ENCODE assay signal across 8 cellular contexts in the genomic region with DNA sequence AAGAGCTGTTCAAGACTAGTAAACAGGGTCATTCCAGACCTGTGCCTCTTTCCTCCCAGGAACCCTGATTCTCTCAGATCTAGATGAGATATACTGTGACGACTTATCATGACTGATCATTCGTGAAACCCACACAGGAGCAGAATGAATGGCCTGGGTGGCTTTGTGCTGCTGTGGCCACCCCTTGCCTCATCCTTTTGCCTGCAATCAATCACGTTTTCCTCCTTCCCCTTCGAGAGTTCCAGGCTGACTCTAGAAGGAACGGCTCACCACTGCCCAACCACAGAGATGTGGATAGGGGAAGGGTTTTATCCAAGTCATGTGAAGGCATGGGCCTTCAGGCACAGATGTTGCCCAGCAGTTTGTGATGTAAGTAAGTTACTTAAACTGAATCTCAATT. TPM values are rescaled to one million over a fixed set of nuclear protein-coding genes. Genes with fewer than 3 reads are reported as not detected.
A peak's percentile ranks its signal among the peaks of the same experiment; 100 is the strongest.
DNase-seq lines count a peak whose midpoint lies in the region; ATAC-seq and TF ChIP-seq lines count a peak whose summit lies in the region.
"Had no signal": no experiment of that assay in that cellular context is flagged by ENCODE, and none has a peak within 500 bp of the region (broad histone marks: within the 10 kb centered on the region; RNA-seq: fewer than 3 reads in every experiment).

No MANE protein-coding gene starts in this region.

- H3K27me3 ChIP-seq in muscle layer of colon (ENCODE audit: control insufficient read depth in 1 of 2, insufficient read depth in 2 of 2, low read length in 2 of 2) (no peaks in the 10 kb centered on the region), uterus (no peaks in the 10 kb centered on the region), HAP-1 (ENCODE audit: low read depth) (no peaks in the 10 kb centered on the region)
- H3K27me3 ChIP-seq: SJSA1 had no signal

- H3K9me3 Mint-ChIP-seq in activated naive CD4-positive, alpha-beta T cell treated with anti-CD3 and anti-CD28 coated beads, Interleukin-2, amount 50 U/mL, for 72 hours, result no peaks in the 10 kb centered on the region

- ATAC-seq in GM18907 (IDR thresholded peaks at IDR 0.05; ENCODE audit: unreplicated experiment) (peak; percentile 37), HG03354 (IDR thresholded peaks at IDR 0.05; ENCODE audit: poor library complexity, severe bottlenecking, unreplicated experiment) (peak; percentile 38)
- peak; percentile 76 to 81 for ATAC-seq in activated naive CD4-positive, alpha-beta T cell treated with anti-CD3 and anti-CD28 coated beads, Interleukin-2, amount 50 U/mL, for 72 hours

- H3K4me1 ChIP-seq in muscle layer of colon (ENCODE audit: insufficient read depth, low read length), result peaks cover 83% of the 10 kb centered on the region
- H3K4me1 ChIP-seq in uterus, result peaks cover 3 to 13% of the 10 kb centered on the region in 2 donors
- peaks cover 7% of the 10 kb centered on the region for H3K4me1 ChIP-seq in HAP-1

- H3K4me3 ChIP-seq in muscle layer of colon (ENCODE audit: low read depth in 1 of 2, low read length in 2 of 2), result peak overlapping the region in 1 of 2 donors; percentile 29
- no peak overlapping the region for H3K4me3 ChIP-seq in uterus
- H3K4me3 ChIP-seq in HAP-1, result no peak overlapping the region
- H3K4me3 ChIP-seq: SJSA1 had no signal

- peak overlapping the region; percentile 86 to 97 for H3K27ac Mint-ChIP-seq in activated naive CD4-positive, alpha-beta T cell treated with anti-CD3 and anti-CD28 coated beads, Interleukin-2, amount 50 U/mL, for 72 hours

- intact Hi-C loops in uterus (cut with DNase I; ENCODE audit: low total_unique reads), result no loop called here

- in situ Hi-C loops in HAP-1 (cut with MboI; ENCODE audit: low sequenced_read_pairs), result loop anchor here (25.0 kb wide), 1 partner anchor 364 kb away; a partner anchor contains a TSS

- TF ChIP-seq POLR2A in uterus (IDR thresholded peaks at IDR 0.05), result no peak

- H3K9me3 ChIP-seq in muscle layer of colon (ENCODE audit: low read length) (no peaks in the 10 kb centered on the region), uterus (no peaks in the 10 kb centered on the region), HAP-1 (no peaks in the 10 kb centered on the region)
- H3K9me3 ChIP-seq: SJSA1 had no signal

- peaks cover 24% of the 10 kb centered on the region for H3K36me3 ChIP-seq in muscle layer of colon (ENCODE audit: insufficient read depth, low read length)
- H3K36me3 ChIP-seq in uterus, result no peaks in the 10 kb centered on the region
- H3K36me3 ChIP-seq in HAP-1 (replicated peaks), result peaks cover 9% of the 10 kb centered on the region; the same call in 1 of the 2 replicates

- DNase-seq in activated naive CD4-positive, alpha-beta T cell treated with anti-CD3 and anti-CD28 coated beads, Interleukin-2, amount 50 U/mL, for 72 hours (ENCODE audit: low spot score in 2 of 2), result peak; percentile 63 to 84
- no peak for DNase-seq in uterus
- no peak for DNase-seq in HAP-1 (ENCODE audit: low spot score in 2 of 2)
- DNase-seq in effector CD4-positive, alpha-beta T cell, result no peak

- peak overlapping the region; percentile 37 for H3K9ac ChIP-seq in muscle layer of colon (ENCODE audit: low read length)

- H3K27ac ChIP-seq in muscle layer of colon (ENCODE audit: low read depth, low read length) (peak overlapping the region; percentile 77), uterus (peak overlapping the region; percentile 75 to 85)
- H3K27ac ChIP-seq: SJSA1 had no signal

- no peak for TF ChIP-seq CTCF in uterus (IDR thresholded peaks at IDR 0.05)

- peaks cover 27 to 36% of the 10 kb centered on the region in 2 donors for H3K36me3 Mint-ChIP-seq in activated naive CD4-positive, alpha-beta T cell treated with anti-CD3 and anti-CD28 coated beads, Interleukin-2, amount 50 U/mL, for 72 hours

RNA-seq across cellular contexts. Expression of a gene that starts 5.8 kb away (rescaled TPM):
- 100 to 1,000 TPM; 282 to 356 TPM for total RNA-seq in activated naive CD4-positive, alpha-beta T cell treated with anti-CD3 and anti-CD28 coated beads, Interleukin-2, amount 50 U/mL, for 72 hours
- total RNA-seq in uterus, result 100 to 1,000 TPM; 131 to 346 (median 252) TPM

Comparison
In these comparisons a context has a peak if more than half of its experiments do, and no peak if none do; other contexts are left out.
1. DNase-seq: peak in activated naive CD4-positive, alpha-beta T cell treated with anti-CD3 and anti-CD28 coated beads, Interleukin-2, amount 50 U/mL, for 72 hours (2 of 2); none in uterus (0 of 2), HAP-1 (0 of 2) and effector CD4-positive, alpha-beta T cell (single experiment).
2. Peak in every context shown above with its lines, with median percentiles within 50 percentile points of each other: ATAC-seq.